Comparison of ENCODE assay signal across 12 cellular contexts in genomic region chr2:237298323-237299118, GRCh38.
DNase-seq lines count a peak whose midpoint lies in the region; FAIRE-seq and TF ChIP-seq lines count a peak whose summit lies in the region.
"Had no signal": no experiment of that assay in that cellular context is flagged by ENCODE, and none has a peak within 500 bp of the region (broad histone marks: within the 10 kb centered on the region; RNA-seq: fewer than 3 reads in every experiment).

No MANE protein-coding gene starts in this region.

- H3K4me1 Mint-ChIP-seq in activated T-cell treated with anti-CD3 and anti-CD28 coated beads, Interleukin-2, amount 50 U/mL, for 24 hours (ENCODE audit: low read depth) = no peaks in the 10 kb centered on the region
- H3K4me1 Mint-ChIP-seq: activated B cell treated with CpG ODN at 0.5 μM for 24 hours; activated naive CD4-positive, alpha-beta T cell treated with anti-CD3 and anti-CD28 coated beads, Interleukin-2, amount 50 U/mL, for 24 hours had no signal

- no peak overlapping the region for H3K4me3 Mint-ChIP-seq in activated T-cell treated with anti-CD3 and anti-CD28 coated beads, Interleukin-2, amount 50 U/mL, for 24 hours
- H3K4me3 Mint-ChIP-seq: activated B cell treated with CpG ODN at 0.5 μM for 24 hours; activated naive CD4-positive, alpha-beta T cell treated with anti-CD3 and anti-CD28 coated beads, Interleukin-2, amount 50 U/mL, for 24 hours had no signal

- no peak for TF ChIP-seq POLR2A in suprapubic skin (IDR thresholded peaks at IDR 0.05)

- peaks cover 42% of the 10 kb centered on the region for H3K27me3 Mint-ChIP-seq in activated T-cell treated with anti-CD3 and anti-CD28 coated beads, Interleukin-2, amount 50 U/mL, for 24 hours

- H3K4me1 ChIP-seq in suprapubic skin = peaks cover 40% of the 10 kb centered on the region

- H3K36me3 Mint-ChIP-seq in activated T-cell treated with anti-CD3 and anti-CD28 coated beads, Interleukin-2, amount 50 U/mL, for 24 hours (ENCODE audit: low read depth) = no peaks in the 10 kb centered on the region

- H3K9me3 Mint-ChIP-seq in activated T-cell treated with anti-CD3 and anti-CD28 coated beads, Interleukin-2, amount 50 U/mL, for 24 hours = peaks cover 9% of the 10 kb centered on the region

- peak; percentile 91 for FAIRE-seq in RCC 7860 (lab: Jason Lieb, UNC)

- H3K9me3 ChIP-seq in suprapubic skin = no peaks in the 10 kb centered on the region

- H3K36me3 ChIP-seq in suprapubic skin = no peaks in the 10 kb centered on the region

- TF ChIP-seq EP300 in suprapubic skin (IDR thresholded peaks at IDR 0.05) = no peak

- no peak overlapping the region for H3K27ac Mint-ChIP-seq in activated T-cell treated with anti-CD3 and anti-CD28 coated beads, Interleukin-2, amount 50 U/mL, for 24 hours
- H3K27ac Mint-ChIP-seq: activated B cell treated with CpG ODN at 0.5 μM for 24 hours; activated naive CD4-positive, alpha-beta T cell treated with anti-CD3 and anti-CD28 coated beads, Interleukin-2, amount 50 U/mL, for 24 hours had no signal

- DNase-seq in H4 (ENCODE audit: low spot score) (peak; percentile 91), RCC 7860 (ENCODE audit: low spot score) (peak; percentile 92), islet precursor cell (peak; percentile 97), suprapubic skin (ENCODE audit: low spot score in 2 of 2) (no peak), iPS-NIHi11 (ENCODE audit: low spot score) (no peak), NCI-H1092 (lab: John Stamatoyannopoulos, UW) (no peak), cerebellar nuclear complex (lab: John Stamatoyannopoulos, UW) (no peak)
- no peak for DNase-seq in activated T-cell treated with anti-CD3 and anti-CD28 coated beads, Interleukin-2, amount 50 U/mL, for 24 hours
- DNase-seq: activated B cell treated with CpG ODN at 0.5 μM for 24 hours, MM.1S, substantia nigra had no signal

- H3K27ac ChIP-seq in suprapubic skin = peak overlapping the region; percentile 15

- TF ChIP-seq CTCF in suprapubic skin (IDR thresholded peaks at IDR 0.05) = no peak

- WGBS in suprapubic skin = 61% methylated on average over 9 of the region's 10 CpGs

- H3K27me3 ChIP-seq in suprapubic skin = no peaks in the 10 kb centered on the region

- H3K4me3 ChIP-seq in suprapubic skin = no peak overlapping the region

Comparison
In these comparisons a context has a peak if more than half of its experiments do, and no peak if none do; other contexts are left out.
1. DNase-seq: peak in H4 (single experiment), RCC 7860 (single experiment) and islet precursor cell (single experiment); none in suprapubic skin (0 of 2), activated T-cell treated with anti-CD3 and anti-CD28 coated beads, Interleukin-2, amount 50 U/mL, for 24 hours (single experiment), iPS-NIHi11 (single experiment), NCI-H1092 (single experiment) and cerebellar nuclear complex (0 of 2).